13 cellular contexts compared by ENCODE assay signal in the genomic region with DNA sequence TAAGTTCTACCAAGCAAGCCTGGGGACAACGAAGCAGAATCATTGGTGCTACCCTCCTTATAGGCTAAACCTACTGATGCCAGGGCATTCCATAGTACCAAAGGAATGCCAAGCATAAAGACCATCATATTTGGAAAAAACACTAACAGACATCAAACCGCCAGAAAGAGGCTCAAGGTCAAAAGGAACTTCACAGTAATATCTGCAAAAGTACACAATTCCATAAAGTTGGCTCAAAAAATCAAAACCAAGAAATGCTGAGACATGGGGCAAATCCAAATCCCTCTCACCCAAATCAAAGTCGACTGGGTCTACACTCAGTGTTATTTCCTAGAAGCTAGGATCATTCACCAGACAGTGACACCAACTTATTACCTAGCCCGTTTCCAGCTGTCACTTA. TPM values are rescaled to one million over a fixed set of nuclear protein-coding genes. Genes with fewer than 3 reads are reported as not detected.
DNase-seq lines count a peak whose midpoint lies in the region; ATAC-seq and TF ChIP-seq lines count a peak whose summit lies in the region.
"Had no signal": no experiment of that assay in that cellular context is flagged by ENCODE, and none has a peak within 500 bp of the region (broad histone marks: within the 10 kb centered on the region; RNA-seq: fewer than 3 reads in every experiment).

No MANE protein-coding gene starts in this region.

- H3K36me3 ChIP-seq in fibroblast of lung (ENCODE audit: control insufficient read depth, insufficient read depth, low read length): peaks cover 20% of the 10 kb centered on the region
- peaks cover 35 to 41% (median 38%) of the 10 kb centered on the region in 4 donors for H3K36me3 ChIP-seq in sigmoid colon
- H3K36me3 ChIP-seq in mucosa of descending colon (ENCODE audit: low read depth): peaks cover 8% of the 10 kb centered on the region

- H3K9ac ChIP-seq in fibroblast of lung (ENCODE audit: insufficient read depth, low read length): no peak overlapping the region

- DNase-seq in activated CD4-positive, alpha-beta T cell treated with anti-CD3 and anti-CD28 coated beads, Interleukin-2, amount 10 ng/mL, durations not matched to agents 7 days and 5 days: no peak
- no peak for DNase-seq in activated CD4-positive, alpha-beta T cell treated with anti-CD3 and anti-CD28 coated beads, Interleukin-2, amount 50 U/mL, for 4 hours
- DNase-seq in T-cell (no peak), fibroblast of lung (ENCODE audit: low read depth in 2 of 2) (no peak), sigmoid colon (no peak), mucosa of descending colon (no peak), SHP77 treated with DMSO at 0.1 percent for 48 hours (lab: John Stamatoyannopoulos, UW) (no peak)
- DNase-seq: colonic mucosa, head of caudate nucleus, NCI-H1694 treated with DMSO at 0.1 percent for 48 hours, T1000 had no signal

- H3K27me3 ChIP-seq in fibroblast of lung (ENCODE audit: control insufficient read depth, insufficient read depth, low read length): no peaks in the 10 kb centered on the region
- H3K27me3 ChIP-seq in sigmoid colon: no peaks in the 10 kb centered on the region
- H3K27me3 ChIP-seq: colonic mucosa had no signal

- H3K9me3 ChIP-seq in fibroblast of lung (ENCODE audit: control insufficient read depth, insufficient read depth, low read depth, low read length) (no peaks in the 10 kb centered on the region), sigmoid colon (no peaks in the 10 kb centered on the region), mucosa of descending colon (no peaks in the 10 kb centered on the region)
- H3K9me3 ChIP-seq: colonic mucosa had no signal

- H2AFZ ChIP-seq in fibroblast of lung (ENCODE audit: low read length): no peak overlapping the region

- no peaks in the 10 kb centered on the region for H3K9me3 Mint-ChIP-seq in activated CD4-positive, alpha-beta T cell treated with anti-CD3 and anti-CD28 coated beads, Interleukin-2, amount 10 ng/mL, durations not matched to agents 7 days and 5 days
- H3K9me3 Mint-ChIP-seq in T-cell: no peaks in the 10 kb centered on the region

- intact Hi-C loops in sigmoid colon (cut with DNase I): no loop called here
- intact Hi-C loops in mucosa of descending colon (cut with DNase I, micrococcal nuclease): no loop called here

- H3K4me3 ChIP-seq in fibroblast of lung (replicated peaks in 1 of 4; ENCODE audit: control extremely low read depth in 1 of 4, insufficient read depth in 1 of 4, low read depth in 3 of 4, low read length in 4 of 4) (peak overlapping the region in 2 of 4 experiments; percentile 3 to 9), sigmoid colon (no peak overlapping the region), mucosa of descending colon (no peak overlapping the region)
- H3K4me3 ChIP-seq: colonic mucosa had no signal

- H3K4me3 Mint-ChIP-seq in activated CD4-positive, alpha-beta T cell treated with anti-CD3 and anti-CD28 coated beads, Interleukin-2, amount 10 ng/mL, durations not matched to agents 7 days and 5 days: peak overlapping the region; percentile 94
- peak overlapping the region; percentile 29 to 91 (median 87) for H3K4me3 Mint-ChIP-seq in T-cell

- 78 to 84% methylated on average over 4 of the region's 4 CpGs for WGBS in sigmoid colon, 2 donors

- no peaks in the 10 kb centered on the region for H3K27me3 Mint-ChIP-seq in activated CD4-positive, alpha-beta T cell treated with anti-CD3 and anti-CD28 coated beads, Interleukin-2, amount 10 ng/mL, durations not matched to agents 7 days and 5 days
- H3K27me3 Mint-ChIP-seq in T-cell: no peaks in the 10 kb centered on the region

- peaks cover 64% of the 10 kb centered on the region for H3K79me2 ChIP-seq in fibroblast of lung (ENCODE audit: control insufficient read depth, insufficient read depth, low read length)

- peak overlapping the region; percentile 54 for H3K4me2 ChIP-seq in fibroblast of lung (ENCODE audit: extremely low read depth, insufficient read depth, low read length)

- peaks cover 47% of the 10 kb centered on the region for H3K4me1 Mint-ChIP-seq in activated CD4-positive, alpha-beta T cell treated with anti-CD3 and anti-CD28 coated beads, Interleukin-2, amount 10 ng/mL, durations not matched to agents 7 days and 5 days
- peaks cover 48 to 60% (median 54%) of the 10 kb centered on the region in 3 donors for H3K4me1 Mint-ChIP-seq in T-cell

- TF ChIP-seq EP300 in sigmoid colon (IDR thresholded peaks at IDR 0.05): no peak

- H4K20me1 ChIP-seq in fibroblast of lung (ENCODE audit: control insufficient read depth, extremely low read depth, insufficient read depth, low read length): peaks cover 18% of the 10 kb centered on the region

- ATAC-seq in T-cell (replicated peaks in 1 of 4) (no peak), mucosa of descending colon (no peak), HG02571 (IDR thresholded peaks at IDR 0.05; ENCODE audit: unreplicated experiment) (no peak)
- ATAC-seq: sciatic nerve had no signal

- CTCF ChIA-PET in activated CD4-positive, alpha-beta T cell treated with anti-CD3 and anti-CD28 coated beads, Interleukin-2, amount 10 ng/mL, durations not matched to agents 7 days and 5 days (lab: Charles Lee): interaction anchor here (0.5 kb wide), 1 partner anchor 38 kb away, joined by 3 read pairs; no protein-coding TSS in a partner anchor
- CTCF ChIA-PET in T-cell (lab: Charles Lee): interaction anchor here (0.6 to 1.0 kb wide), 5 partner anchors 16 to 269 kb away, joined by 3 to 8 read pairs (median 5); a partner anchor contains a TSS

- H3K27ac ChIP-seq in fibroblast of lung (ENCODE audit: insufficient read depth, low read length) (no peak overlapping the region), sigmoid colon (peak overlapping the region in 3 of 4 donors; percentile 12 to 100 (median 99))
- H3K27ac ChIP-seq: colonic mucosa had no signal

- no peak for TF ChIP-seq POLR2A in sigmoid colon (IDR thresholded peaks at IDR 0.05)

- no peaks in the 10 kb centered on the region for H3K4me1 ChIP-seq in fibroblast of lung (ENCODE audit: control insufficient read depth, extremely low read depth, insufficient read depth, low read length)
- peaks cover 0 to 47% (median 33%) of the 10 kb centered on the region in 4 donors for H3K4me1 ChIP-seq in sigmoid colon
- H3K4me1 ChIP-seq in mucosa of descending colon (ENCODE audit: low read depth): peaks cover 20% of the 10 kb centered on the region

- H3K27ac Mint-ChIP-seq in activated CD4-positive, alpha-beta T cell treated with anti-CD3 and anti-CD28 coated beads, Interleukin-2, amount 10 ng/mL, durations not matched to agents 7 days and 5 days: no peak overlapping the region
- peak overlapping the region; percentile 37 to 55 for H3K27ac Mint-ChIP-seq in T-cell

- POLR2A ChIA-PET in activated CD4-positive, alpha-beta T cell treated with anti-CD3 and anti-CD28 coated beads, Interleukin-2, amount 10 ng/mL, durations not matched to agents 7 days and 5 days (lab: Charles Lee): no interaction called here
- POLR2A ChIA-PET in T-cell (lab: Charles Lee): interaction anchor here (0.6 to 1.4 kb wide), 6 partner anchors 8 to 734 kb away, joined by 3 to 14 read pairs (median 6); a partner anchor contains a TSS

- H3K36me3 Mint-ChIP-seq in activated CD4-positive, alpha-beta T cell treated with anti-CD3 and anti-CD28 coated beads, Interleukin-2, amount 10 ng/mL, durations not matched to agents 7 days and 5 days (ENCODE audit: low read depth): peaks cover 61% of the 10 kb centered on the region
- H3K36me3 Mint-ChIP-seq in T-cell: peaks cover 27% of the 10 kb centered on the region

- TF ChIP-seq CTCF in fibroblast of lung (conservative IDR thresholded peaks at IDR 0.05 in 1 of 2, IDR thresholded peaks at IDR 0.05 in 1 of 2; ENCODE audit: low read depth in 1 of 2, low read length in 2 of 2) (no peak), sigmoid colon (IDR thresholded peaks at IDR 0.05) (no peak), mucosa of descending colon (IDR thresholded peaks at IDR 0.05) (no peak)

RNA-seq across cellular contexts. Expression of a gene that starts 3.4 kb away (rescaled TPM):
- total RNA-seq in activated CD4-positive, alpha-beta T cell treated with anti-CD3 and anti-CD28 coated beads, Interleukin-2, amount 10 ng/mL, durations not matched to agents 7 days and 5 days: 100 to 1,000 TPM; 189 to 238 TPM
- total RNA-seq in T-cell (100 to 1,000 TPM; 141 to 232 (median 167) TPM), fibroblast of lung (220 and 340 TPM in 2 replicates), sigmoid colon (100 to 1,000 TPM; 107 to 129 (median 115) TPM), mucosa of descending colon (100 to 1,000 TPM; 150 to 193 (median 174) TPM)
- polyA plus RNA-seq in fibroblast of lung (298 and 306 TPM in 2 replicates), sigmoid colon (100 to 1,000 TPM in 1 of 3 donors, 10 to 100 TPM in 2; 50.5 to 128 (median 62.2) TPM)
- polyA plus RNA-seq in fibroblast of lung (2012): 323 and 361 TPM in 2 replicates
- polyA minus RNA-seq in fibroblast of lung (ENCODE audit: low replicate concordance): 669 and 750 TPM in 2 replicates

RNA-seq across cellular contexts. Expression of a gene that starts 10.7 kb away (rescaled TPM):
- total RNA-seq in activated CD4-positive, alpha-beta T cell treated with anti-CD3 and anti-CD28 coated beads, Interleukin-2, amount 10 ng/mL, durations not matched to agents 7 days and 5 days: 100 to 1,000 TPM; 117 to 123 TPM
- total RNA-seq in T-cell (10 to 100 TPM; 20.0 to 30.7 (median 28.2) TPM), fibroblast of lung (9.2 and 12.2 TPM in 2 replicates), sigmoid colon (10 to 100 TPM in 3 of 4 donors, 1 to 10 TPM in 1; 3.2 to 17.0 (median 12.9) TPM), mucosa of descending colon (10 to 100 TPM; 19.0 to 22.7 (median 20.7) TPM)
- polyA plus RNA-seq in fibroblast of lung (6.6 and 19.4 TPM in 2 replicates), sigmoid colon (10 to 100 TPM in 1 of 3 donors, 1 to 10 TPM in 2; 4.4 to 24.0 (median 5.4) TPM)
- polyA plus RNA-seq in fibroblast of lung (2012): 9.7 and 29.3 TPM in 2 replicates
- polyA minus RNA-seq in fibroblast of lung (ENCODE audit: low replicate concordance): 14.7 and 26.7 TPM in 2 replicates

RNA-seq across cellular contexts. Expression of a gene that starts 27.4 kb away (rescaled TPM):
- 10 to 100 TPM; 22.0 to 29.0 TPM for total RNA-seq in activated CD4-positive, alpha-beta T cell treated with anti-CD3 and anti-CD28 coated beads, Interleukin-2, amount 10 ng/mL, durations not matched to agents 7 days and 5 days
- total RNA-seq in T-cell: 10 to 100 TPM; 23.0 to 32.1 (median 29.9) TPM
- total RNA-seq in fibroblast of lung: 7.4 and 14.0 TPM in 2 replicates
- polyA plus RNA-seq in fibroblast of lung: 14.8 and 18.6 TPM in 2 replicates
- 13.7 and 15.7 TPM in 2 replicates for polyA plus RNA-seq in fibroblast of lung (2012)
- polyA minus RNA-seq in fibroblast of lung (ENCODE audit: low replicate concordance): 29.3 and 54.6 TPM in 2 replicates
- 10 to 100 TPM in 1 of 4 donors, 1 to 10 TPM in 3; 5.9 to 13.6 (median 9.1) TPM for total RNA-seq in sigmoid colon
- 10 to 100 TPM in 2 of 3 donors, 1 to 10 TPM in 1; 3.0 to 23.5 (median 10.9) TPM for polyA plus RNA-seq in sigmoid colon
- total RNA-seq in mucosa of descending colon: 10 to 100 TPM; 22.3 to 35.8 (median 32.9) TPM

RNA-seq across cellular contexts. Expression of a gene that starts 33.9 kb away (rescaled TPM):
- 100 to 1,000 TPM; 104 to 108 TPM for total RNA-seq in activated CD4-positive, alpha-beta T cell treated with anti-CD3 and anti-CD28 coated beads, Interleukin-2, amount 10 ng/mL, durations not matched to agents 7 days and 5 days
- total RNA-seq in T-cell (10 to 100 TPM; 35.8 to 58.2 (median 53.7) TPM), fibroblast of lung (170 and 178 TPM in 2 replicates), sigmoid colon (100 to 1,000 TPM in 3 of 4 donors, 10 to 100 TPM in 1; 87.2 to 144 (median 116) TPM), mucosa of descending colon (100 to 1,000 TPM in 2 of 3 donors, 10 to 100 TPM in 1; 96.3 to 109 (median 100) TPM)
- polyA plus RNA-seq in fibroblast of lung (94.0 and 144 TPM in 2 replicates), sigmoid colon (100 to 1,000 TPM; 136 to 145 (median 143) TPM)
- 100 and 153 TPM in 2 replicates for polyA plus RNA-seq in fibroblast of lung (2012)
- 141 and 161 TPM in 2 replicates for polyA minus RNA-seq in fibroblast of lung (ENCODE audit: low replicate concordance)

RNA-seq across cellular contexts. Expression of a gene that starts 46.6 kb away (rescaled TPM):
- 10 to 100 TPM; 15.6 to 17.6 TPM for total RNA-seq in activated CD4-positive, alpha-beta T cell treated with anti-CD3 and anti-CD28 coated beads, Interleukin-2, amount 10 ng/mL, durations not matched to agents 7 days and 5 days
- total RNA-seq in T-cell: 10 to 100 TPM in 1 of 5 donors, 1 to 10 TPM in 4; 4.7 to 12.7 (median 8.9) TPM
- 8.7 and 18.2 TPM in 2 replicates for total RNA-seq in fibroblast of lung
- 24.5 and 25.4 TPM in 2 replicates for polyA plus RNA-seq in fibroblast of lung
- polyA plus RNA-seq in fibroblast of lung (2012): 17.8 and 23.4 TPM in 2 replicates
- polyA minus RNA-seq in fibroblast of lung (ENCODE audit: low replicate concordance): 40.4 and 43.1 TPM in 2 replicates
- 10 to 100 TPM; 10.5 to 22.5 (median 19.1) TPM for total RNA-seq in sigmoid colon
- 10 to 100 TPM; 17.4 to 27.3 (median 25.4) TPM for polyA plus RNA-seq in sigmoid colon
- total RNA-seq in mucosa of descending colon: 10 to 100 TPM; 32.3 to 35.0 (median 32.9) TPM
